11 cellular contexts compared by ENCODE assay signal in the genomic region with DNA sequence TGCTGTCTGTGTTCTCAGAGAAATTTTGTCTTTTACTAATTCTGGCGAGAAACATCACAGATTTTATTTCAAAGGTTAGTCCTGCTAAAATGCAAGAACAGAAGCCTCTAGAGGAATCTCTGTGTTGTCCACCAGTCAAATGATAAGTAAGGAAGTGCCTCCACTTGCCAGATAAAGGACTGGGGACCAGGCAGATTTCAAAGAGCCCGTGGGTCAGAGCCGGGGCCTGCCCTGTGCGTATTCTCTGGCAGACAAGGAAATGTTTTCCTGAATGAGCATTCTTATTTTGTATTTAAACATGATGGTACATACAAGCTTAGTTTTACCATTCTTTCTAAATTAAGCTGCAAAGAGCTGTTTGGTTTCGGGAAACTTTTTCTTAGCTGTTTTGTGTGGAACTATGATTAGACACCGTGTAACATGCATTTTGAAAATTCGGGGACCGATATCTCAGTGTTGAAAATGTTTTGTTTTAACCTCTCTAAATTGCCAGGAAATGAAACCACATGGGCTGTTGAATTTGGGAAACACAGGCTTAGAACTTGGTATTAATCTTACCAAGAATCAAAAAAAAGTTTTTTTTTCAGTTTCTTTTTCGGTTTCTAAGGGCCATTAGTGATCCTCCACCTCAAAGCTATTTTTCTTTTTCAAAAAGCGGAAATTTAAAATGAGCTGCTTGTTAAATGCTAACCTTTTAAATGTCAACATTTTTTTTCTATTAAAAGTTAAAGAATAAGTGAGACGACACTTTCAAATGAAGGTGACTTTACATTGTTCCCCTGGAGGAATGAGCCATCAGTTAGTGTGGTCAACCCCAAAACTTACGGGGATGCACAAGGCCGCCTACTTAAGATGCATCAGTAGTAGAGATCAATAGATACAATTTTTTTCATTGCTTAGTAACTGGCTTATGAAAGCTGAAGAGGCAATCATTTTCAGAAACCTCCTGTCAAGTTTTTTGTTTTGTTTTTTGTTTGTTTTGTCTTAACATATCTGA.
A peak's percentile ranks its signal among the peaks of the same experiment; 100 is the strongest.
DNase-seq lines count a peak whose midpoint lies in the region; ATAC-seq, FAIRE-seq and TF ChIP-seq lines count a peak whose summit lies in the region.
"Had no signal": no experiment of that assay in that cellular context is flagged by ENCODE, and none has a peak within 500 bp of the region (broad histone marks: within the 10 kb centered on the region; RNA-seq: fewer than 3 reads in every experiment).

No MANE protein-coding gene starts in this region.

- no peaks in the 10 kb centered on the region for H3K9me3 Mint-ChIP-seq in activated CD4-positive, alpha-beta T cell treated with anti-CD3 and anti-CD28 coated beads for 36 hours (ENCODE audit: low read depth)
- no peaks in the 10 kb centered on the region for H3K9me3 Mint-ChIP-seq in activated T-cell treated with anti-CD3 and anti-CD28 coated beads, Interleukin-2, amount 50 U/mL, for 72 hours
- no peaks in the 10 kb centered on the region for H3K9me3 Mint-ChIP-seq in stimulated activated effector memory CD8-positive, alpha-beta T cell treated with anti-CD3 and anti-CD28 coated beads, Interleukin-12 subunit alpha, Interleukin-12 subunit beta, amount 100 ng/mL, for 72 hours
- H3K9me3 Mint-ChIP-seq: type B pancreatic cell had no signal

- intact Hi-C loops in activated CD4-positive, alpha-beta T cell treated with anti-CD3 and anti-CD28 coated beads for 36 hours (cut with DNase I, micrococcal nuclease) = loop anchor here (1.0 to 2.0 kb wide), 3 partner anchors 97 to 216 kb away; partner anchors contain the start of gene MTMR1 (in 1 of the 2)
- intact Hi-C loops in colonic mucosa (cut with DNase I) = no loop called here

- CTCF ChIA-PET in activated CD4-positive, alpha-beta T cell treated with anti-CD3 and anti-CD28 coated beads for 36 hours (lab: Charles Lee) = interaction anchor here (0.6 to 1.0 kb wide), 5 partner anchors 9 to 871 kb away, joined by 3 read pairs; no protein-coding TSS in a partner anchor

- no peak overlapping the region for H3K4me3 ChIP-seq in colonic mucosa

- TF ChIP-seq CTCF in colonic mucosa (IDR thresholded peaks at IDR 0.05) = no peak

- H3K27ac ChIP-seq in colonic mucosa = no peak overlapping the region

- ATAC-seq in activated CD4-positive, alpha-beta T cell treated with anti-CD3 and anti-CD28 coated beads for 36 hours = peak; percentile 60
- ATAC-seq in HG03159 (IDR thresholded peaks at IDR 0.05; ENCODE audit: unreplicated experiment) = peak; percentile 58
- ATAC-seq in activated T-cell treated with anti-CD3 and anti-CD28 coated beads, Interleukin-2, amount 50 U/mL, for 72 hours (replicated peaks in 1 of 2) = peak; percentile 78 to 79
- peak; percentile 87 for ATAC-seq in stimulated activated effector memory CD8-positive, alpha-beta T cell treated with anti-CD3 and anti-CD28 coated beads, Interleukin-12 subunit alpha, Interleukin-12 subunit beta, amount 100 ng/mL, for 72 hours

- no peaks in the 10 kb centered on the region for H3K4me1 ChIP-seq in colonic mucosa

- H3K9ac ChIP-seq in colonic mucosa (ENCODE audit: low read depth in 2 of 2, low read length in 2 of 2) = no peak overlapping the region

- no peaks in the 10 kb centered on the region for H3K36me3 Mint-ChIP-seq in activated CD4-positive, alpha-beta T cell treated with anti-CD3 and anti-CD28 coated beads for 36 hours (ENCODE audit: low read depth)
- peaks cover 0 to 2% of the 10 kb centered on the region in 2 donors for H3K36me3 Mint-ChIP-seq in activated T-cell treated with anti-CD3 and anti-CD28 coated beads, Interleukin-2, amount 50 U/mL, for 72 hours (ENCODE audit: insufficient read depth in 2 of 2)
- H3K36me3 Mint-ChIP-seq in stimulated activated effector memory CD8-positive, alpha-beta T cell treated with anti-CD3 and anti-CD28 coated beads, Interleukin-12 subunit alpha, Interleukin-12 subunit beta, amount 100 ng/mL, for 72 hours = no peaks in the 10 kb centered on the region
- H3K36me3 Mint-ChIP-seq: type B pancreatic cell had no signal

- peaks cover 65% of the 10 kb centered on the region for H3K4me1 Mint-ChIP-seq in activated CD4-positive, alpha-beta T cell treated with anti-CD3 and anti-CD28 coated beads for 36 hours
- H3K4me1 Mint-ChIP-seq in activated T-cell treated with anti-CD3 and anti-CD28 coated beads, Interleukin-2, amount 50 U/mL, for 72 hours (ENCODE audit: low read depth) = peaks cover 72% of the 10 kb centered on the region
- H3K4me1 Mint-ChIP-seq in stimulated activated effector memory CD8-positive, alpha-beta T cell treated with anti-CD3 and anti-CD28 coated beads, Interleukin-12 subunit alpha, Interleukin-12 subunit beta, amount 100 ng/mL, for 72 hours = peaks cover 59% of the 10 kb centered on the region

- H3K27me3 ChIP-seq in colonic mucosa = no peaks in the 10 kb centered on the region

- FAIRE-seq in HTR-8/SVneo (lab: Jason Lieb, UNC) = no peak
- FAIRE-seq: A204.1, H1 had no signal

- peak; percentile 56 for DNase-seq in activated CD4-positive, alpha-beta T cell treated with anti-CD3 and anti-CD28 coated beads for 36 hours
- no peak for DNase-seq in activated CD4-positive, alpha-beta T cell treated with anti-CD3 and anti-CD28 coated beads, Interleukin-2, amount 50 U/mL, for 1 hour
- DNase-seq in activated T-cell treated with anti-CD3 and anti-CD28 coated beads, Interleukin-2, amount 50 U/mL, for 72 hours = peak; percentile 28 to 61
- peak in 1 of 2 donors; percentile 55 for DNase-seq in stimulated activated effector memory CD8-positive, alpha-beta T cell treated with anti-CD3 and anti-CD28 coated beads, Interleukin-12 subunit alpha, Interleukin-12 subunit beta, amount 100 ng/mL, for 72 hours (ENCODE audit: low spot score in 2 of 2)
- DNase-seq in HTR-8/SVneo (ENCODE audit: insufficient read length, low spot score) (no peak), kidney glomerular epithelial cell (lab: John Stamatoyannopoulos, UW) (no peak), colonic mucosa (no peak)

- H3K27me3 Mint-ChIP-seq in activated CD4-positive, alpha-beta T cell treated with anti-CD3 and anti-CD28 coated beads for 36 hours = no peaks in the 10 kb centered on the region
- H3K27me3 Mint-ChIP-seq in activated T-cell treated with anti-CD3 and anti-CD28 coated beads, Interleukin-2, amount 50 U/mL, for 72 hours (ENCODE audit: low read depth) = peaks cover 12% of the 10 kb centered on the region
- H3K27me3 Mint-ChIP-seq: type B pancreatic cell had no signal

- H3K9me3 ChIP-seq in colonic mucosa = no peaks in the 10 kb centered on the region

- peak overlapping the region; percentile 38 for H3K4me3 Mint-ChIP-seq in activated CD4-positive, alpha-beta T cell treated with anti-CD3 and anti-CD28 coated beads for 36 hours
- H3K4me3 Mint-ChIP-seq in activated T-cell treated with anti-CD3 and anti-CD28 coated beads, Interleukin-2, amount 50 U/mL, for 72 hours = peak overlapping the region; percentile 65 to 76
- peak overlapping the region; percentile 39 for H3K4me3 Mint-ChIP-seq in stimulated activated effector memory CD8-positive, alpha-beta T cell treated with anti-CD3 and anti-CD28 coated beads, Interleukin-12 subunit alpha, Interleukin-12 subunit beta, amount 100 ng/mL, for 72 hours
- H3K4me3 Mint-ChIP-seq: type B pancreatic cell had no signal

- POLR2A ChIA-PET in activated CD4-positive, alpha-beta T cell treated with anti-CD3 and anti-CD28 coated beads for 36 hours (lab: Charles Lee) = interaction anchor here (0.6 to 1.5 kb wide), 9 partner anchors 51 to 539 kb away, joined by 3 to 7 read pairs (median 5); partner anchors contain the start of gene MTM1

- H3K36me3 ChIP-seq in colonic mucosa = no peaks in the 10 kb centered on the region

- peak overlapping the region; percentile 67 for H3K27ac Mint-ChIP-seq in activated CD4-positive, alpha-beta T cell treated with anti-CD3 and anti-CD28 coated beads for 36 hours
- H3K27ac Mint-ChIP-seq in activated T-cell treated with anti-CD3 and anti-CD28 coated beads, Interleukin-2, amount 50 U/mL, for 72 hours = peak overlapping the region; percentile 61
- H3K27ac Mint-ChIP-seq in stimulated activated effector memory CD8-positive, alpha-beta T cell treated with anti-CD3 and anti-CD28 coated beads, Interleukin-12 subunit alpha, Interleukin-12 subunit beta, amount 100 ng/mL, for 72 hours = peak overlapping the region; percentile 87
- H3K27ac Mint-ChIP-seq: type B pancreatic cell had no signal

Comparison
In these comparisons a context has a peak if more than half of its experiments do, and no peak if none do; other contexts are left out.
1. DNase-seq: peak in activated CD4-positive, alpha-beta T cell treated with anti-CD3 and anti-CD28 coated beads for 36 hours (single experiment) and activated T-cell treated with anti-CD3 and anti-CD28 coated beads, Interleukin-2, amount 50 U/mL, for 72 hours (2 of 2); none in activated CD4-positive, alpha-beta T cell treated with anti-CD3 and anti-CD28 coated beads, Interleukin-2, amount 50 U/mL, for 1 hour (single experiment), HTR-8/SVneo (single experiment), kidney glomerular epithelial cell (single experiment) and colonic mucosa (single experiment).
2. Peak in every context shown above with its lines, with median percentiles within 50 percentile points of each other: ATAC-seq, H3K27ac Mint-ChIP-seq and H3K4me3 Mint-ChIP-seq.